Comparison of ENCODE assay signal across 8 cellular contexts in the genomic region with DNA sequence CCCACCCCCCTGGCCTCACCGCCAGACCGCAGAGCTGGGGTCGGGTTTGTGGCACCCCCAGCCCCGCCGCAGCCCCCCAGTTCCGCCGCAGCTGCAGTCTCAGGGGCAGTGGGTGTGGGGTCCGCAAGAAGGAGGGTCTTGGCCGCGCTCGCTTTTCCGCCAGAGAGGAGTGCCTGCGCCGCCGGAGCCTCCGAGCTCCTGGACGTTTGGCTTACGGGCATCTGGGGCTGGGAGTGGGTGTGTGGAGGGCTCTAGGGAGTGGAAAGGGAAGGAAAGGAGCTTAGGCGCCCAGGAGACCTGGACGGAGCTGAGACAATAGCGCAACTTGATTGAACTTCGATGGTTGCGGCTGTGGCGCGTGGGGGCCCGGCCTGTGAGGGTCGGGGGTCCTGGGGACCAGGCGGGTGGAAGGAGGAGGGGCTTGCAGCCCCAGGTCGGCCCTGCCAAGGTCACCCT.
DNase-seq lines count a peak whose midpoint lies in the region; ATAC-seq and TF ChIP-seq lines count a peak whose summit lies in the region.

No MANE protein-coding gene starts in this region.

- intact Hi-C loops in activated B cell treated with CpG ODN at 0.5 μM for 24 hours (cut with micrococcal nuclease) (no loop called here), left ventricle myocardium superior (cut with micrococcal nuclease) (no loop called here), sciatic nerve (cut with DNase I) (no loop called here)

- no peaks in the 10 kb centered on the region for H3K36me3 ChIP-seq in H7 (replicated peaks; ENCODE audit: control insufficient read depth, insufficient read depth, low read length)

- H3K27me3 Mint-ChIP-seq in activated B cell treated with CpG ODN at 0.5 μM for 24 hours: peaks cover 7% of the 10 kb centered on the region

- peak overlapping the region; percentile 93 for H3K4me3 Mint-ChIP-seq in activated B cell treated with CpG ODN at 0.5 μM for 24 hours

- H3K4me1 Mint-ChIP-seq in activated B cell treated with CpG ODN at 0.5 μM for 24 hours: peaks cover 35% of the 10 kb centered on the region

- H3K27me3 ChIP-seq in H7 (ENCODE audit: control insufficient read depth, insufficient read depth, low read length): no peaks in the 10 kb centered on the region; the same call in 1 of the 2 replicates

- ATAC-seq in activated B cell treated with CpG ODN at 0.5 μM for 24 hours (ENCODE audit: low read depth) (peak; percentile 19), left ventricle myocardium superior (peak; percentile 5), sciatic nerve (peak; percentile 31), GM21528 (IDR thresholded peaks at IDR 0.05; ENCODE audit: low FRiP score, unreplicated experiment) (no peak), HG02588 (IDR thresholded peaks at IDR 0.05; ENCODE audit: unreplicated experiment) (no peak)

- H3K27ac Mint-ChIP-seq in activated B cell treated with CpG ODN at 0.5 μM for 24 hours: no peak overlapping the region

- H3K36me3 Mint-ChIP-seq in activated B cell treated with CpG ODN at 0.5 μM for 24 hours (ENCODE audit: low read depth): no peaks in the 10 kb centered on the region

- CTCF ChIA-PET in activated B cell treated with CpG ODN at 0.5 μM for 24 hours (lab: Charles Lee): interaction anchor here (0.6 to 1.1 kb wide), 3 partner anchors 54 to 258 kb away, joined by 3 to 5 read pairs (median 4); no protein-coding TSS in a partner anchor

- TF ChIP-seq CTCF in activated B cell treated with CpG ODN at 0.5 μM for 24 hours (IDR thresholded peaks at IDR 0.05): no peak

- H3K4me3 ChIP-seq in H7 (ENCODE audit: insufficient read depth, low read depth, low read length): peak overlapping the region; percentile 79

- no peaks in the 10 kb centered on the region for H3K9me3 Mint-ChIP-seq in activated B cell treated with CpG ODN at 0.5 μM for 24 hours

- POLR2A ChIA-PET in activated B cell treated with CpG ODN at 0.5 μM for 24 hours (lab: Charles Lee): interaction anchor here (0.5 kb wide), 1 partner anchor 16 kb away, joined by 3 read pairs; no protein-coding TSS in a partner anchor

- DNase-seq in H7: peak; percentile 83
- DNase-seq in activated B cell treated with CpG ODN at 0.5 μM for 24 hours: peak; percentile 26
- no peak for DNase-seq in left ventricle myocardium superior
- no peak for DNase-seq in sciatic nerve (ENCODE audit: low spot score)
- no peak for DNase-seq in NCI-H1436 treated with DMSO at 0.1 percent for 48 hours (lab: John Stamatoyannopoulos, UW)
- no peak for DNase-seq in occipital lobe (lab: John Stamatoyannopoulos, UW)

Comparison
In these comparisons a context has a peak if more than half of its experiments do, and no peak if none do; other contexts are left out.
1. DNase-seq: peak in H7 (single experiment) and activated B cell treated with CpG ODN at 0.5 μM for 24 hours (single experiment); none in left ventricle myocardium superior (single experiment), sciatic nerve (single experiment), NCI-H1436 treated with DMSO at 0.1 percent for 48 hours (single experiment) and occipital lobe (single experiment).
2. ATAC-seq: peak in activated B cell treated with CpG ODN at 0.5 μM for 24 hours (single experiment), left ventricle myocardium superior (single experiment) and sciatic nerve (single experiment); none in GM21528 (single experiment) and HG02588 (single experiment).